ENCODE assay signal across 16 cellular contexts in the genomic region with DNA sequence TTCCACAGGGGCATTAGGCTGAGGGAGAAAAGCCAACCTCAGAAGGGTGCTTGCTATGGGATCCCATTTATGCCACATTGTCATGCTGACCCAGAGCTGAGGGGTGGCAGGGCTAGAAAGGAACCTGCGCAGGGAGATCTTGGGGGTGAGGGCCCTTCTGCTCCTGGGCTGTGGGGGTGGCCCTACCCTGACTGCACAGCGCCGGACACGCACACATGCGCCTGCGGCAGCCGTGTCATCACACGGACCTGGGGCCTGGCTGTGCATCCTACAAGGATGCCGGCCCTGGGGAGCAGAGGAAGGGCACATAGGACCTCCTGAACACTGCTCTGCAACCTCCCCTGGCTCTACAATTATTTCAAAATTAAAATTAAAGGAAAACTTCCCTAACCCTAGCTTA. TPM values are rescaled to one million over a fixed set of nuclear protein-coding genes. Genes with fewer than 3 reads are reported as not detected.
A peak's percentile ranks its signal among the peaks of the same experiment; 100 is the strongest.
DNase-seq lines count a peak whose midpoint lies in the region; ATAC-seq and TF ChIP-seq lines count a peak whose summit lies in the region.
"Had no signal": no experiment of that assay in that cellular context is flagged by ENCODE, and none has a peak within 500 bp of the region (broad histone marks: within the 10 kb centered on the region; RNA-seq: fewer than 3 reads in every experiment).

No MANE protein-coding gene starts in this region.

- H3K18ac ChIP-seq in mesenchymal stem cell (ENCODE audit: low read depth in 1 of 2, low read length in 2 of 2), result peak overlapping the region in 1 of 2 experiments; percentile 26

- H3K4me3 Mint-ChIP-seq in CD14-positive monocyte, result no peak overlapping the region
- H3K4me3 Mint-ChIP-seq in GM23338, result no peak overlapping the region; the same call in 2 of the 3 replicates
- H3K4me3 Mint-ChIP-seq in WTC11, result no peak overlapping the region
- H3K4me3 Mint-ChIP-seq: CD8-positive, alpha-beta T cell; naive B cell; stimulated activated naive B cell treated with anti-CD40 and anti-IgM and Interleukin-4, amounts not matched to agents 10 μg/mL and 1 μg/mL and 100 μg/mL, for 72 hours had no signal

- H3K9me3 Mint-ChIP-seq in CD14-positive monocyte, result no peaks in the 10 kb centered on the region
- H3K9me3 Mint-ChIP-seq in GM23338, result no peaks in the 10 kb centered on the region
- no peaks in the 10 kb centered on the region for H3K9me3 Mint-ChIP-seq in WTC11
- H3K9me3 Mint-ChIP-seq: CD8-positive, alpha-beta T cell; naive B cell; stimulated activated naive B cell treated with anti-CD40 and anti-IgM and Interleukin-4, amounts not matched to agents 10 μg/mL and 1 μg/mL and 100 μg/mL, for 72 hours had no signal

- H3K9me2 ChIP-seq in GM23338 (ENCODE audit: insufficient read depth), result no peaks in the 10 kb centered on the region

- no peaks in the 10 kb centered on the region for H3F3A ChIP-seq in GM23338 (replicated peaks; ENCODE audit: low read depth)

- H3K36me3 Mint-ChIP-seq in CD14-positive monocyte, result peaks cover 43 to 46% of the 10 kb centered on the region in 2 donors
- H3K36me3 Mint-ChIP-seq in GM23338 (ENCODE audit: low read depth), result peaks cover 49% of the 10 kb centered on the region
- H3K36me3 Mint-ChIP-seq in WTC11, result peaks cover 29% of the 10 kb centered on the region
- H3K36me3 Mint-ChIP-seq: naive B cell had no signal

- H2BK5ac ChIP-seq in mesenchymal stem cell (ENCODE audit: low read depth, low read length, poor library complexity, severe bottlenecking), result no peak overlapping the region

- H3K79me2 ChIP-seq in GM23338 (replicated peaks; ENCODE audit: insufficient read depth), result peaks cover 98% of the 10 kb centered on the region

- intact Hi-C loops in CD14-positive monocyte (cut with micrococcal nuclease), result loop anchor here in 1 of 2 donors (5.0 kb wide), 1 partner anchor 33 kb away; no protein-coding TSS in a partner anchor
- intact Hi-C loops in lower lobe of right lung (cut with DNase I), result no loop called here

- H3K79me1 ChIP-seq in mesenchymal stem cell (replicated peaks; ENCODE audit: low read length, poor library complexity, severe bottlenecking), result peaks cover 2% of the 10 kb centered on the region

- H2BK15ac ChIP-seq in mesenchymal stem cell (ENCODE audit: low read depth, poor library complexity, severe bottlenecking), result no peak overlapping the region

- no peak overlapping the region for H3K14ac ChIP-seq in mesenchymal stem cell (ENCODE audit: low read length in 2 of 2)

- H3K36me3 ChIP-seq in GM23338 (ENCODE audit: insufficient read depth) (peaks cover 13% of the 10 kb centered on the region), mesenchymal stem cell (ENCODE audit: control insufficient read depth in 1 of 2, insufficient read depth in 2 of 2, low read depth in 1 of 2, low read length in 2 of 2) (peaks cover 26 to 28% of the 10 kb centered on the region in 2 experiments), lower lobe of right lung (peaks cover 26% of the 10 kb centered on the region)

- H3K4me2 ChIP-seq in GM23338, result no peak overlapping the region
- H3K4me2 ChIP-seq in mesenchymal stem cell (ENCODE audit: low read length, poor library complexity, severe bottlenecking), result no peak overlapping the region

- no peak overlapping the region for H4K91ac ChIP-seq in mesenchymal stem cell (ENCODE audit: low read length)

- H2BK120ac ChIP-seq in mesenchymal stem cell (ENCODE audit: low read depth, low read length), result no peak overlapping the region

- H2AFZ ChIP-seq in GM23338 (no peak overlapping the region), mesenchymal stem cell (ENCODE audit: low read depth, low read length) (no peak overlapping the region)

- H3K4me1 ChIP-seq in GM23338 (ENCODE audit: insufficient read depth), result peaks cover 30% of the 10 kb centered on the region
- H3K4me1 ChIP-seq in mesenchymal stem cell (ENCODE audit: control insufficient read depth, insufficient read depth, low read depth, low read length), result peaks cover 44% of the 10 kb centered on the region
- H3K4me1 ChIP-seq in lower lobe of right lung, result peaks cover 6% of the 10 kb centered on the region
- H3K4me1 ChIP-seq: right lobe of liver had no signal

- WGBS in mesenchymal stem cell, result 85% methylated on average over 9 of the region's 9 CpGs

- peak overlapping the region in 6 of 7 donors; percentile 35 to 80 (median 66) for H3K27ac Mint-ChIP-seq in CD14-positive monocyte
- no peak overlapping the region for H3K27ac Mint-ChIP-seq in GM23338
- peak overlapping the region; percentile 78 for H3K27ac Mint-ChIP-seq in WTC11
- H3K27ac Mint-ChIP-seq: stimulated activated naive B cell treated with anti-CD40 and anti-IgM and Interleukin-4, amounts not matched to agents 10 μg/mL and 1 μg/mL and 100 μg/mL, for 72 hours had no signal

- peak overlapping the region; percentile 45 for H4K8ac ChIP-seq in mesenchymal stem cell (ENCODE audit: low read length)

- no peak overlapping the region for H3K4me3 ChIP-seq in GM23338
- H3K4me3 ChIP-seq in mesenchymal stem cell (ENCODE audit: insufficient read depth in 1 of 2, low read depth in 1 of 2, low read length in 2 of 2), result no peak overlapping the region
- H3K4me3 ChIP-seq in lower lobe of right lung, result no peak overlapping the region
- H3K4me3 ChIP-seq: heart left ventricle, right lobe of liver had no signal

- H3K27me3 Mint-ChIP-seq in CD14-positive monocyte (ENCODE audit: low read depth in 3 of 3) (peaks cover 0 to 4% (median 0%) of the 10 kb centered on the region in 3 donors), GM23338 (ENCODE audit: insufficient read depth, low read depth, poor library complexity) (peaks cover 12% of the 10 kb centered on the region), WTC11 (ENCODE audit: low read depth) (no peaks in the 10 kb centered on the region)
- H3K27me3 Mint-ChIP-seq: naive B cell; stimulated activated naive B cell treated with anti-CD40 and anti-IgM and Interleukin-4, amounts not matched to agents 10 μg/mL and 1 μg/mL and 100 μg/mL, for 72 hours had no signal

- peak overlapping the region in 1 of 2 experiments; percentile 18 for H2BK12ac ChIP-seq in mesenchymal stem cell (ENCODE audit: low read length in 2 of 2)

- TF ChIP-seq CTCF in CD14-positive monocyte (IDR thresholded peaks at IDR 0.05), result no peak
- TF ChIP-seq CTCF in GM23338 (conservative IDR thresholded peaks at IDR 0.05; ENCODE audit: low read depth in 2 of 2), result no peak
- no peak for TF ChIP-seq CTCF in WTC11 (IDR thresholded peaks at IDR 0.05)
- TF ChIP-seq CTCF in lower lobe of right lung (IDR thresholded peaks at IDR 0.05), result no peak

- no peak overlapping the region for H3K9ac ChIP-seq in mesenchymal stem cell (ENCODE audit: low read length)

- no peaks in the 10 kb centered on the region for H3K27me3 ChIP-seq in GM23338 (ENCODE audit: insufficient read depth)
- no peaks in the 10 kb centered on the region for H3K27me3 ChIP-seq in mesenchymal stem cell (ENCODE audit: control insufficient read depth in 1 of 2, insufficient read depth in 1 of 2, low read length in 2 of 2)
- H3K27me3 ChIP-seq in lower lobe of right lung (ENCODE audit: low read depth), result no peaks in the 10 kb centered on the region
- H3K27me3 ChIP-seq: heart left ventricle, right lobe of liver had no signal

- peaks cover 60% of the 10 kb centered on the region for H3K4me1 Mint-ChIP-seq in CD14-positive monocyte
- peaks cover 56% of the 10 kb centered on the region for H3K4me1 Mint-ChIP-seq in GM23338
- H3K4me1 Mint-ChIP-seq in WTC11, result peaks cover 55% of the 10 kb centered on the region

- H3K27ac ChIP-seq in GM23338 (ENCODE audit: low read depth) (peak overlapping the region; percentile 19; the same call in 1 of the 2 replicates), mesenchymal stem cell (ENCODE audit: low read length, poor library complexity, severe bottlenecking) (no peak overlapping the region), lower lobe of right lung (no peak overlapping the region)
- H3K27ac ChIP-seq: heart left ventricle, right lobe of liver had no signal

- no peak overlapping the region for H3K4ac ChIP-seq in mesenchymal stem cell (ENCODE audit: low read depth in 1 of 2, low read length in 2 of 2)

- H3K9me3 ChIP-seq in mesenchymal stem cell (ENCODE audit: control insufficient read depth, low read length), result no peaks in the 10 kb centered on the region
- H3K9me3 ChIP-seq in lower lobe of right lung, result no peaks in the 10 kb centered on the region
- H3K9me3 ChIP-seq: heart left ventricle, right lobe of liver had no signal

- POLR2A ChIA-PET in WTC11 (lab: Charles Lee), result no interaction called here

- no peak overlapping the region for H2AK5ac ChIP-seq in mesenchymal stem cell (ENCODE audit: low read length, severe bottlenecking)

- DNase-seq in CD14-positive monocyte (ENCODE audit: low spot score), result no peak
- DNase-seq in GM23338 (ENCODE audit: low spot score), result no peak
- no peak for DNase-seq in WTC11 (ENCODE audit: low spot score)
- no peak for DNase-seq in mesenchymal stem cell
- DNase-seq in NAMALWA (ENCODE audit: low spot score), result no peak
- no peak for DNase-seq in NOMO-1 (lab: John Stamatoyannopoulos, UW; ENCODE audit: unreplicated experiment in 2 of 2)
- no peak for DNase-seq in lower lobe of right lung
- DNase-seq: CD8-positive, alpha-beta T cell; heart left ventricle; naive B cell; NCI-H1930; right lobe of liver; stimulated activated CD4-positive, alpha-beta T cell treated with anti-CD3 and anti-CD28 coated beads, Interleukin-4, amount 100 ng/mL, for 4 hours; stimulated activated naive B cell treated with anti-CD40 and anti-IgM and Interleukin-4, amounts not matched to agents 10 μg/mL and 1 μg/mL and 100 μg/mL, for 72 hours had no signal

- no peak overlapping the region for H3K23ac ChIP-seq in mesenchymal stem cell (ENCODE audit: low read length in 2 of 2)

- CTCF ChIA-PET in WTC11 (lab: Charles Lee), result interaction anchor here (0.9 kb wide), 1 partner anchor 32 kb away, joined by 5 read pairs; no protein-coding TSS in a partner anchor

- peaks cover 76% of the 10 kb centered on the region for H4K20me1 ChIP-seq in GM23338 (replicated peaks; ENCODE audit: insufficient read depth)

- no peak for ATAC-seq in GM23338
- no peak for ATAC-seq in WTC11
- no peak for ATAC-seq in HG03442 (IDR thresholded peaks at IDR 0.05; ENCODE audit: unreplicated experiment)
- ATAC-seq in lower lobe of right lung, result no peak
- ATAC-seq: CD8-positive, alpha-beta T cell; right lobe of liver; stimulated activated naive B cell treated with anti-CD40 and anti-IgM and Interleukin-4, amounts not matched to agents 10 μg/mL and 1 μg/mL and 100 μg/mL, for 72 hours had no signal

RNA-seq across cellular contexts. Expression of a gene that starts 6.9 kb away (rescaled TPM):
- polyA plus RNA-seq in CD14-positive monocyte, result 10 to 100 TPM in 1 of 2 donors, 1 to 10 TPM in 1; 8.6 to 12.0 TPM
- 62.4 and 70.7 TPM in 2 replicates for total RNA-seq in GM23338 (2014; rRNA removed; shearing (Covaris generic))
- polyA plus RNA-seq in GM23338 (2016; fragmentation: Nextera tagmentation; extraction: Ambion mirVana), result 32.6 and 37.1 TPM in 2 replicates
- 55.9 to 63.3 TPM (median 58.3 TPM) in 3 replicates for total RNA-seq in WTC11 (2021)
- polyA plus RNA-seq in mesenchymal stem cell (2013, experiment 1 of 2), result 8.8 TPM
- 8.9 TPM for polyA plus RNA-seq in mesenchymal stem cell (2013, experiment 2 of 2)
- 6.9 TPM for total RNA-seq in lower lobe of right lung

RNA-seq across cellular contexts. Expression of a gene that starts 28.4 kb away (rescaled TPM):
- under 1 TPM; 0.62 to 0.76 TPM for polyA plus RNA-seq in CD14-positive monocyte
- total RNA-seq in GM23338 (2014; rRNA removed; shearing (Covaris generic)), result 1.8 and 4.9 TPM in 2 replicates
- 1.6 and 1.7 TPM in 2 replicates for polyA plus RNA-seq in GM23338 (2016; fragmentation: Nextera tagmentation; extraction: Ambion mirVana)
- 2.6 to 3.8 TPM (median 2.8 TPM) in 3 replicates for total RNA-seq in WTC11 (2021)
- 5.1 TPM for polyA plus RNA-seq in mesenchymal stem cell (2013, experiment 1 of 2)
- polyA plus RNA-seq in mesenchymal stem cell (2013, experiment 2 of 2), result 5.4 TPM
- total RNA-seq in lower lobe of right lung, result 10.5 TPM

RNA-seq across cellular contexts. Expression of a gene that starts 35.9 kb away (rescaled TPM):
- polyA plus RNA-seq in CD14-positive monocyte, result under 1 TPM in 1 of 2 donors, not detected in 1; 0.01 TPM
- total RNA-seq in GM23338 (2014; rRNA removed; shearing (Covaris generic)), result 2.6 TPM in 2 replicates
- polyA plus RNA-seq in GM23338 (2016; fragmentation: Nextera tagmentation; extraction: Ambion mirVana), result 1.1 and 1.6 TPM in 2 replicates
- 3.3 to 3.5 TPM (median 3.4 TPM) in 3 replicates for total RNA-seq in WTC11 (2021)
- polyA plus RNA-seq in mesenchymal stem cell (2013, experiment 1 of 2), result 21.6 TPM
- 19.4 TPM for polyA plus RNA-seq in mesenchymal stem cell (2013, experiment 2 of 2)
- total RNA-seq in lower lobe of right lung, result 10.8 TPM

RNA-seq across cellular contexts. Expression of a gene that starts 51.2 kb away (rescaled TPM):
- polyA plus RNA-seq in CD14-positive monocyte, result 10 to 100 TPM in 1 of 2 donors, 1 to 10 TPM in 1; 6.3 to 13.0 TPM
- 0.14 TPM in 1 of 2 replicates, not detected in the other for total RNA-seq in GM23338 (2014; rRNA removed; shearing (Covaris generic))
- 0.09 TPM in 1 of 2 replicates, not detected in the other for polyA plus RNA-seq in GM23338 (2016; fragmentation: Nextera tagmentation; extraction: Ambion mirVana)
- 0.09 to 0.13 TPM in 2 of 3 replicates, not detected in the other for total RNA-seq in WTC11 (2021)
- polyA plus RNA-seq in mesenchymal stem cell (2013, experiment 1 of 2), result 0.03 TPM
- 0.01 TPM for polyA plus RNA-seq in mesenchymal stem cell (2013, experiment 2 of 2)
- total RNA-seq in lower lobe of right lung, result 7.2 TPM
- total RNA-seq: LHCN-M2 had no signal
